17 cellular contexts compared by ENCODE assay signal in the genomic region with DNA sequence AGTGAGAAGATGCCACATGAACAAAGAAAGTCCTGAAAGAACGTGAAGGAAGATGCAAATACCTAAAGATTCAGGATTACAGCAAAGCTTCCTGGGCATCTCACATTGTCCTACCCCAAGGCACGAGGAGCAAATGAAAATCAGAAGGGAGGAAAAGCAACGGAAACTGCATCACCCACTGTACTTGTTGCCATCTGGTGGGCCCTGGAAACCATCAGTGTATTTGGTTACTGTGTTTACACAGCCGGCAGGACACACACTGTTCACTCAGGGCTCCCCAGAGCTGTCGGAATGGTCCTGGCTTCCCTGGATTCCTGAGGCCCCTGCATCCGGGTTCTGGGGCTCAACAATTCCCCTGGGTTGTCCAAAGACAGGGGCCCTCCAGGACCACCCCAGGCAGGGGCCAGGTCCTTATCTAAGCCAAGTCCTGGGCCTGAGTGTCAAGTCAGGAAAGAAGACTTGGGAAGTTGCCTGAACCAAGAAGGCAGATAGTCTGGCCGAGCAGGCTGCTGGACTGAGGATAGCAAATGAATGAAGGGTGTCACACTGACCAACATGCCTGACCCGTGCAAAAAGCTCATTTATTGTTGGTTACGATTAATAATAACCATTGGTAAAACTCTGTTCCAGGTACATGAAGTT. TPM values are rescaled to one million over a fixed set of nuclear protein-coding genes. Genes with fewer than 3 reads are reported as not detected.
DNase-seq lines count a peak whose midpoint lies in the region; ATAC-seq and TF ChIP-seq lines count a peak whose summit lies in the region.
"Had no signal": no experiment of that assay in that cellular context is flagged by ENCODE, and none has a peak within 500 bp of the region (broad histone marks: within the 10 kb centered on the region; RNA-seq: fewer than 3 reads in every experiment).

No MANE protein-coding gene starts in this region.

- H3K4me1 ChIP-seq in spleen: no peaks in the 10 kb centered on the region
- H3K4me1 ChIP-seq: gastroesophageal sphincter, Peyer's patch, tibial artery had no signal

- no peak for TF ChIP-seq POLR2A in spleen (IDR thresholded peaks at IDR 0.05)

- no peak for ATAC-seq in GM21526 (IDR thresholded peaks at IDR 0.05; ENCODE audit: low FRiP score, unreplicated experiment)
- ATAC-seq: activated T-cell treated with anti-CD3 and anti-CD28 coated beads, Interleukin-2, amount 50 U/mL, for 72 hours; gastroesophageal sphincter had no signal

- DNase-seq in Ammon's horn (ENCODE audit: low spot score) (peak; percentile 37), NCI-H1092 (lab: John Stamatoyannopoulos, UW) (peak; percentile 86), NCI-H524 (lab: John Stamatoyannopoulos, UW) (peak; percentile 23 to 78), choroid plexus epithelial cell (ENCODE audit: low read depth) (peak; percentile 45), SIG-M5 (lab: John Stamatoyannopoulos, UW) (no peak), spleen (no peak)
- DNase-seq in activated effector memory CD4-positive, alpha-beta T cell treated with anti-CD3 and anti-CD28 coated beads, Interleukin-2, amount 50 U/mL, for 16 hours: no peak
- DNase-seq: ACHN; activated CD4-positive, alpha-beta T cell treated with anti-CD3 and anti-CD28 coated beads, Interleukin-2, amount 10 ng/mL, durations not matched to agents 24 days and 14 days; activated T-cell treated with anti-CD3 and anti-CD28 coated beads, Interleukin-2, amount 50 U/mL, for 72 hours; amygdala; Peyer's patch; tibial artery had no signal

- H3K27ac ChIP-seq in spleen: no peak overlapping the region
- H3K27ac ChIP-seq: gastroesophageal sphincter, Peyer's patch, tibial artery had no signal

- intact Hi-C loops in spleen (cut with DNase I; ENCODE audit: low total_unique reads): no loop called here

- no peaks in the 10 kb centered on the region for H3K36me3 ChIP-seq in spleen
- H3K36me3 ChIP-seq: gastroesophageal sphincter, Peyer's patch, tibial artery had no signal

- H3K4me3 ChIP-seq in choroid plexus epithelial cell (ENCODE audit: low read depth, low read length): no peak overlapping the region
- H3K4me3 ChIP-seq in spleen: no peak overlapping the region
- H3K4me3 ChIP-seq: gastroesophageal sphincter, Peyer's patch, tibial artery had no signal

- WGBS in spleen, 5 donors: 49 to 62% (median 57%) methylated on average over 9 of the region's 9 CpGs

- TF ChIP-seq CTCF in choroid plexus epithelial cell (conservative IDR thresholded peaks at IDR 0.05; ENCODE audit: low read depth, low read length) (no peak), spleen (IDR thresholded peaks at IDR 0.05 in 8 of 11, conservative IDR thresholded peaks at IDR 0.05 in 3 of 11) (no peak)

- peaks cover 0 to 6% (median 0%) of the 10 kb centered on the region in 8 donors for H3K9me3 ChIP-seq in spleen
- H3K9me3 ChIP-seq: gastroesophageal sphincter, Peyer's patch, tibial artery had no signal

- peaks cover 0 to 5% (median 0%) of the 10 kb centered on the region in 7 donors for H3K27me3 ChIP-seq in spleen (replicated peaks in 1 of 7)
- H3K27me3 ChIP-seq: Peyer's patch had no signal

RNA-seq across cellular contexts. Expression of gene SOX9, which starts 52.8 kb away (rescaled TPM):
- total RNA-seq in spleen: under 1 TPM in 5 of 7 donors, not detected in 2; 0.09 to 0.54 (median 0.34) TPM
- 1 to 10 TPM in 1 of 3 donors, under 1 TPM in 2; 0.29 to 1.0 (median 0.74) TPM for polyA plus RNA-seq in spleen
- total RNA-seq: activated CD4-positive, alpha-beta T cell treated with anti-CD3 and anti-CD28 coated beads, Interleukin-2, amount 10 ng/mL, durations not matched to agents 24 days and 14 days; activated T-cell treated with anti-CD3 and anti-CD28 coated beads, Interleukin-2, amount 50 U/mL, for 72 hours; mononuclear cell had no signal
- polyA plus RNA-seq: IgD-negative memory B cell had no signal

Comparison
In these comparisons a context has a peak if more than half of its experiments do, and no peak if none do; other contexts are left out.
1. DNase-seq: peak in Ammon's horn (single experiment), NCI-H1092 (single experiment), NCI-H524 (2 of 2) and choroid plexus epithelial cell (single experiment); none in activated effector memory CD4-positive, alpha-beta T cell treated with anti-CD3 and anti-CD28 coated beads, Interleukin-2, amount 50 U/mL, for 16 hours (single experiment), SIG-M5 (single experiment) and spleen (single experiment).